In the genomic region with DNA sequence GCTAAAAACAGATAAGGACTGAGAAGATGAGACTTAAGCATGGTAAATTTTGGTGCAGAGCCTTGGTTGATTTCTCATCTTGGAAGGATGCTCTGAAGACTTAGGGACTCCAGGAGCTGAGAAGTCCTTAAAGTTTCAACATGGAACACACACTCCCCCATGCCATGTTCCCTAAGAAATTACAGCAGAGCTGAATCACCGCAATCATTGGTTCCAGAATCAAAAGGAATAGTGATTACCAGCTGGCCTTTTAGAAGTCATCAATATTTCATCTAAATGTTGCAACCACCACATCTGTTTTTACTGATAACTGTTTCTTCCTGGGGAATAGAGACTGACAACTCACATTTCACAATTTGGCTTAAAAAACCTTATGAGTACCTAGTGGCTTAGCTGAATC, we compare ENCODE assay signal across 29 cellular contexts.
"Had no signal": no experiment of that assay in that cellular context is flagged by ENCODE, and none has a peak within 500 bp of the region (broad histone marks: within the 10 kb centered on the region; RNA-seq: fewer than 3 reads in every experiment).

No MANE protein-coding gene starts in this region.

- H3K27ac ChIP-seq: adrenal gland, body of pancreas, brain microvascular endothelial cell, breast epithelium, VCaP had no signal

- H3K4me3 ChIP-seq: adrenal gland, body of pancreas, breast epithelium had no signal

- H3K4me1 ChIP-seq: adrenal gland, body of pancreas, breast epithelium had no signal

- H3K36me3 ChIP-seq: adrenal gland, brain microvascular endothelial cell, breast epithelium had no signal

- DNase-seq: activated B cell treated with CpG ODN at 0.5 μM for 24 hours; activated CD4-positive, alpha-beta memory T cell treated with anti-CD3 and anti-CD28 coated beads, Interleukin-2, amount 10 ng/mL, durations not matched to agents 7 days and 5 days; activated CD4-positive, alpha-beta T cell treated with anti-CD3 and anti-CD28 coated beads for 4 hours; activated CD4-positive, alpha-beta T cell treated with anti-CD3 and anti-CD28 coated beads, Interleukin-2, amount 10 ng/mL, durations not matched to agents 24 days and 14 days; activated CD4-positive, alpha-beta T cell treated with anti-CD3 and anti-CD28 coated beads, Interleukin-2, amount 50 U/mL, for 48 hours; activated CD4-positive, CD25-positive, alpha-beta regulatory T cell treated with anti-CD3 and anti-CD28 coated beads, Interleukin-2, amount 50 U/mL, for 72 hours; activated CD8-positive, alpha-beta memory T cell treated with anti-CD3 and anti-CD28 coated beads for 24 hours; activated CD8-positive, alpha-beta memory T cell treated with anti-CD3 and anti-CD28 coated beads, Interleukin-2, amount 10 ng/mL, durations not matched to agents 7 days and 5 days; activated CD8-positive, alpha-beta memory T cell treated with anti-CD3 and anti-CD28 coated beads, Interleukin-2, amount 50 U/mL, for 48 hours; activated CD8-positive, alpha-beta T cell treated with anti-CD3 and anti-CD28 coated beads, Interleukin-2, amount 10 ng/mL, durations not matched to agents 7 days and 5 days; activated effector memory CD4-positive, alpha-beta T cell treated with Interleukin-2 at 50 U/mL for 16 hours; activated gamma-delta T cell; activated naive CD4-positive, alpha-beta T cell; activated naive CD4-positive, alpha-beta T cell treated with anti-CD3 and anti-CD28 coated beads for 36 hours; activated naive CD4-positive, alpha-beta T cell treated with anti-CD3 and anti-CD28 coated beads, Interleukin-2, amount 50 U/mL, for 16 hours; activated naive CD8-positive, alpha-beta T cell treated with anti-CD3 and anti-CD28 coated beads for 36 hours; activated T-cell treated with anti-CD3 and anti-CD28 coated beads, Interleukin-2, amount 50 U/mL, for 24 hours; activated T-cell treated with anti-CD3 and anti-CD28 coated beads, Interleukin-2, amount 50 U/mL, for 48 hours; adrenal gland; amniotic stem cell; aorta; body of pancreas; brain microvascular endothelial cell; central memory CD4-positive, alpha-beta T cell; T-helper 2 cell; T-helper 9 cell had no signal

- H3K9me3 ChIP-seq: adrenal gland, body of pancreas, breast epithelium had no signal

- ATAC-seq: activated CD8-positive, alpha-beta memory T cell treated with anti-CD3 and anti-CD28 coated beads, Interleukin-2, amount 10 ng/mL, durations not matched to agents 7 days and 5 days; activated CD8-positive, alpha-beta T cell treated with anti-CD3 and anti-CD28 coated beads, Interleukin-2, amount 10 ng/mL, durations not matched to agents 7 days and 5 days; activated naive CD4-positive, alpha-beta T cell treated with anti-CD3 and anti-CD28 coated beads, Interleukin-2, amount 50 U/mL, for 72 hours; body of pancreas had no signal

- H3K27me3 ChIP-seq: body of pancreas, brain microvascular endothelial cell, breast epithelium had no signal
